ENCODE assay signal across 1 cellular context in genomic region chr6:41071923-41072835, GRCh38.
TF ChIP-seq lines count a peak whose summit lies in the region.

TSS of gene OARD1 (minus strand) at chr6:41072356. CDS start at chr6:41071634, 722 bp downstream.

TF ChIP-seq in HepG2, 621 proteins besides CTCF, POLR2A, EP300 and RAD21 (continued from another document and continues in another):
- TF ChIP-seq ZNF574 (CRISPR knock-in tag; IDR thresholded peaks at IDR 0.05) (peak; percentile 99), ZNF160 (CRISPR knock-in tag; IDR thresholded peaks at IDR 0.05) (no peak), ZNF577 (CRISPR knock-in tag; IDR thresholded peaks at IDR 0.05; ENCODE audit: borderline replicate concordance, low read depth) (no peak), SALL1 (CRISPR knock-in tag; IDR thresholded peaks at IDR 0.05) (peak; percentile 59), HNRNPL (IDR thresholded peaks at IDR 0.05; ENCODE audit: low read depth, low read length) (peak; percentile 73; the same call in 1 of the 2 replicates), IKZF4 (CRISPR knock-in tag; IDR thresholded peaks at IDR 0.05; ENCODE audit: borderline replicate concordance, low read depth, not compliant biosample characterization) (no peak), MED8 (CRISPR knock-in tag; IDR thresholded peaks at IDR 0.05; ENCODE audit: insufficient replicate concordance) (peak; percentile 29), ZXDC (CRISPR knock-in tag; IDR thresholded peaks at IDR 0.05) (no peak), TBP (CRISPR knock-in tag; IDR thresholded peaks at IDR 0.05) (no peak), ZBTB49 (CRISPR knock-in tag; IDR thresholded peaks at IDR 0.05; ENCODE audit: borderline replicate concordance) (no peak), THAP7 (CRISPR knock-in tag; IDR thresholded peaks at IDR 0.05) (peak; percentile 89), DNMT3B (CRISPR knock-in tag; conservative IDR thresholded peaks at IDR 0.05) (peak; percentile 18; the same call in 1 of the 2 replicates), KMT2B (CRISPR knock-in tag; IDR thresholded peaks at IDR 0.05) (peak; percentile 77), HOXA9 (CRISPR knock-in tag; IDR thresholded peaks at IDR 0.05; ENCODE audit: borderline replicate concordance) (no peak), ZKSCAN8 (CRISPR knock-in tag; IDR thresholded peaks at IDR 0.05; ENCODE audit: borderline replicate concordance) (no peak; the same call in 1 of the 2 replicates), RELA (CRISPR knock-in tag; IDR thresholded peaks at IDR 0.05) (no peak), ZBTB25 (CRISPR knock-in tag; IDR thresholded peaks at IDR 0.05) (peak; percentile 100), ZNF773 (CRISPR knock-in tag; IDR thresholded peaks at IDR 0.05; ENCODE audit: borderline replicate concordance) (no peak; the same call in 1 of the 2 replicates), MXD4 (CRISPR knock-in tag; IDR thresholded peaks at IDR 0.05) (peak; percentile 53; the same call in 1 of the 2 replicates), PLSCR1 (CRISPR knock-in tag; IDR thresholded peaks at IDR 0.05; ENCODE audit: borderline replicate concordance) (no peak), ZNF430 (CRISPR knock-in tag; IDR thresholded peaks at IDR 0.05) (peak; percentile 63), ZBTB20 (CRISPR knock-in tag; IDR thresholded peaks at IDR 0.05; ENCODE audit: borderline replicate concordance, low read depth) (peak; percentile 94), KDM5B (CRISPR knock-in tag; IDR thresholded peaks at IDR 0.05; ENCODE audit: borderline replicate concordance) (peak; percentile 90; the same call in 1 of the 2 replicates), HNRNPK (IDR thresholded peaks at IDR 0.05; ENCODE audit: low read depth, low read length, poor library complexity, severe bottlenecking) (no peak), PRDM15 (CRISPR knock-in tag; IDR thresholded peaks at IDR 0.05) (no peak; the same call in 1 of the 2 replicates), BRD4 (CRISPR knock-in tag; IDR thresholded peaks at IDR 0.05) (peak; percentile 43; the same call in 1 of the 2 replicates), CAMTA2 (CRISPR knock-in tag; IDR thresholded peaks at IDR 0.05; ENCODE audit: borderline replicate concordance) (peak; percentile 93; the same call in 1 of the 2 replicates), MXI1 (IDR thresholded peaks at IDR 0.05; ENCODE audit: borderline replicate concordance, low read depth, low read length) (peak; percentile 67; the same call in 1 of the 3 replicates), CENPX (CRISPR knock-in tag; IDR thresholded peaks at IDR 0.05) (no peak), HNF1B (CRISPR knock-in tag; IDR thresholded peaks at IDR 0.05) (peak; percentile 12; the same call in 1 of the 2 replicates), RFXAP (CRISPR knock-in tag; IDR thresholded peaks at IDR 0.05; ENCODE audit: borderline replicate concordance) (0 out of 2 replicates have a peak, but pooled peaks have one; percentile 53), ZNF335 (CRISPR knock-in tag; IDR thresholded peaks at IDR 0.05) (no peak), TRAFD1 (CRISPR knock-in tag; IDR thresholded peaks at IDR 0.05; ENCODE audit: borderline replicate concordance) (peak; percentile 99), HMGA1 (CRISPR knock-in tag; conservative IDR thresholded peaks at IDR 0.05) (no peak), ZSCAN30 (CRISPR knock-in tag; IDR thresholded peaks at IDR 0.05) (no peak), ARNTL (CRISPR knock-in tag; IDR thresholded peaks at IDR 0.05) (0 out of 2 replicates have a peak, but pooled peaks have one; percentile 43), ZNF543 (CRISPR knock-in tag; IDR thresholded peaks at IDR 0.05) (peak; percentile 65), SUZ12 (IDR thresholded peaks at IDR 0.05; ENCODE audit: low read depth, low read length) (no peak)
